Comparison of ENCODE assay signal across 8 cellular contexts in the genomic region with DNA sequence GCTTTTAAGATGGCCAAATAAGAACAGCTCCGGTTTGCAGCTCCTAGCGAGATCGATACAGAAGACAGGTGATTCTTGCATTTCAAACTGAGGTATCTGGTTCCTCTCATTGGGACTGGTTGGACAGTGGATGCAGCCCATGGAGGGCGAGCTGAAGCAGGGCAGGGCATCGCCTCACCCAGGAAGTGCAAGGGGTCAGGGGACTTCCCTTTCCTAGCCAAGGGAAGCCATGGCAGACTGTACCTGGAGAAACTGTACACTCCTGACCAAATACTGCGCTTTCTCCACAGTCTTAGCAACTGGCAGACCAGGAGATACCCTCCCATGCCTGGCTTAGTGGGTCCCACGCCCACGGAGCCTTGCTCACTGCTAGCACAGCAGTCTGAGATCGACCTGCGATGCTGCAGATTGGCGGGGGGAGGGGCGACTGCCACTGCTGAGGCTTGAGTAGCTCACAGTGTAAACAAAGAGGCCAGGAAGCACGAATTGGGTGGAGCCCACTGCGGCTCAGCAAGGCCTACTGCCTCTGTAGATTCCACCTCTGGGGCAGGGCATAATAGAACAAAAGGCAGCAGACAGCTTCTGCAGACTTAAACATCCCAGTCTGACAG. TPM values are rescaled to one million over a fixed set of nuclear protein-coding genes. Genes with fewer than 3 reads are reported as not detected.
DNase-seq lines count a peak whose midpoint lies in the region; ATAC-seq, FAIRE-seq and TF ChIP-seq lines count a peak whose summit lies in the region.
"Not testable (repeated sequence)": the region's sequence is repeated elsewhere in the genome, so short reads cannot be mapped to it uniquely, and the experiment has no call there.

No MANE protein-coding gene starts in this region.

- not testable (repeated sequence) for H3K27me3 Mint-ChIP-seq in T-helper 17 cell

- H3K4me3 ChIP-seq in GM12865 (ENCODE audit: low read depth, low read length); astrocyte of the spinal cord (ENCODE audit: low read depth, low read length); right cardiac atrium (ENCODE audit: low read length); small intestine (ENCODE audit: low read depth in 1 of 2, low read length in 2 of 2); transverse colon: not testable (repeated sequence)

- H3K27ac Mint-ChIP-seq in T-helper 17 cell = peak overlapping the region; percentile 89

- peak; percentile 73 for ATAC-seq in T-helper 17 cell
- not testable (repeated sequence) for ATAC-seq in right cardiac atrium

- not testable (repeated sequence) for TF ChIP-seq EP300 in transverse colon (IDR thresholded peaks at IDR 0.05; ENCODE audit: low read depth)

- not testable (repeated sequence) for H3K36me3 Mint-ChIP-seq in T-helper 17 cell (ENCODE audit: low read depth)

- not testable (repeated sequence) for H3K9me3 ChIP-seq in T-helper 17 cell (ENCODE audit: control insufficient read depth, low read length, poor library complexity, severe bottlenecking); right cardiac atrium (ENCODE audit: control insufficient read depth, low read length); small intestine (ENCODE audit: control insufficient read depth, low read depth); transverse colon

- H3K27ac ChIP-seq in right cardiac atrium (ENCODE audit: low read length); small intestine (ENCODE audit: low read depth in 1 of 2, low read length in 1 of 2): not testable (repeated sequence)
- peak overlapping the region in 1 of 4 donors; percentile 55 for H3K27ac ChIP-seq in transverse colon

- H3K4me1 ChIP-seq in right cardiac atrium (ENCODE audit: control insufficient read depth, insufficient read depth, low read length); small intestine (ENCODE audit: control insufficient read depth in 2 of 2, insufficient read depth in 1 of 2, low read depth in 1 of 2, low read length in 1 of 2): not testable (repeated sequence)
- H3K4me1 ChIP-seq in transverse colon = peaks cover 0 to 20% (median 7%) of the 10 kb centered on the region in 4 donors

- H3K4me1 Mint-ChIP-seq in T-helper 17 cell = peaks cover 22% of the 10 kb centered on the region

- intact Hi-C loops in right cardiac atrium (cut with DNase I); transverse colon (cut with DNase I; ENCODE audit: low total_unique reads): not testable (repeated sequence)

- not testable (repeated sequence) for H3K27me3 ChIP-seq in right cardiac atrium (ENCODE audit: control insufficient read depth, insufficient read depth); small intestine (ENCODE audit: control insufficient read depth in 2 of 2, insufficient read depth in 2 of 2, low read length in 2 of 2); transverse colon

- not testable (repeated sequence) for FAIRE-seq in small intestine (lab: Jason Lieb, UNC)

- DNase-seq in GM12865 (ENCODE audit: low read depth) = peak; percentile 26
- peak; percentile 82 for DNase-seq in NCI-H345 (lab: John Stamatoyannopoulos, UW)
- peak in 2 of 3 donors; percentile 16 to 35 for DNase-seq in T-helper 17 cell
- DNase-seq in activated T-cell treated with anti-CD3 and anti-CD28 coated beads for 1 hour (ENCODE audit: low read depth) = peak; percentile 42
- DNase-seq in astrocyte of the spinal cord (ENCODE audit: low read depth, low spot score) = peak; percentile 19
- peak; percentile 41 to 69 (median 66) for DNase-seq in right cardiac atrium
- DNase-seq in small intestine = peak; percentile 63
- peak; percentile 71 for DNase-seq in transverse colon

- TF ChIP-seq CTCF in GM12865 (IDR thresholded peaks at IDR 0.05; ENCODE audit: insufficient read depth, low read depth, low read length, missing control alignments); astrocyte of the spinal cord (IDR thresholded peaks at IDR 0.05; ENCODE audit: low read depth, low read length); transverse colon (IDR thresholded peaks at IDR 0.05): not testable (repeated sequence)

- not testable (repeated sequence) for H3K36me3 ChIP-seq in small intestine (ENCODE audit: control insufficient read depth in 2 of 2, insufficient read depth in 2 of 2, low read length in 2 of 2); transverse colon

- not testable (repeated sequence) for TF ChIP-seq POLR2A in transverse colon (IDR thresholded peaks at IDR 0.05)

- in situ Hi-C loops in astrocyte of the spinal cord (cut with HindIII; ENCODE audit: low sequenced_read_pairs); transverse colon (cut with MboI; ENCODE audit: low pct_ligation_motif_present in 1 of 4, low pct_unique_long_range_greater_than_20kb in 1 of 4, low sequenced_read_pairs in 3 of 4): not testable (repeated sequence)

- WGBS in right cardiac atrium = 68% methylated on average over 14 of the region's 14 CpGs
- 44 to 48% (median 47%) methylated on average over 14 of the region's 14 CpGs for WGBS in small intestine, 3 donors
- 44 to 82% methylated on average over 5 to 14 of the region's 14 CpGs for WGBS in transverse colon (ENCODE audit: low coverage in 1 of 2), 2 donors

- peak overlapping the region; percentile 66 for H3K4me3 Mint-ChIP-seq in T-helper 17 cell

RNA-seq across cellular contexts. Expression of gene PARVA, which starts 11.3 kb away (rescaled TPM):
- total RNA-seq in T-helper 17 cell (1 to 10 TPM in 1 of 2 donors, under 1 TPM in 1; 0.16 to 1.8 TPM), right cardiac atrium (100 to 1,000 TPM in 1 of 4 donors, 10 to 100 TPM in 3; 61.4 to 116 (median 76.5) TPM), transverse colon (10 to 100 TPM; 34.3 to 82.0 (median 45.1) TPM)
- polyA plus RNA-seq in right cardiac atrium (30.6 TPM), small intestine (10 to 100 TPM in 1 of 3 donors, 1 to 10 TPM in 2; 6.5 to 22.1 (median 8.1) TPM)

Comparison
In these comparisons a context has a peak if more than half of its experiments do, and no peak if none do; other contexts are left out.
1. DNase-seq: peak in every context shown above with its lines; median percentile 82 in NCI-H345; 71 in transverse colon; 66 in right cardiac atrium; 63 in small intestine; 42 in activated T-cell treated with anti-CD3 and anti-CD28 coated beads for 1 hour; 26 in GM12865; 26 in T-helper 17 cell; 19 in astrocyte of the spinal cord.
2. RNA of gene PARVA, which starts 11.3 kb away (total RNA-seq): 61.4 to 116 TPM in right cardiac atrium and 34.3 to 82.0 TPM in transverse colon; 0.16 to 1.8 TPM in T-helper 17 cell; every median in the first group is over 10 times any median in the second.